ENCODE assay signal across 15 cellular contexts in genomic region chr14:75459791-75460190, GRCh38. TPM values are rescaled to one million over a fixed set of nuclear protein-coding genes. Genes with fewer than 3 reads are reported as not detected.
DNase-seq lines count a peak whose midpoint lies in the region; ATAC-seq and TF ChIP-seq lines count a peak whose summit lies in the region.
"Had no signal": no experiment of that assay in that cellular context is flagged by ENCODE, and none has a peak within 500 bp of the region (broad histone marks: within the 10 kb centered on the region; RNA-seq: fewer than 3 reads in every experiment).

No MANE protein-coding gene starts in this region.

- H3K9ac ChIP-seq in mucosa of rectum (ENCODE audit: low read depth in 1 of 2, low read length in 2 of 2) (peak overlapping the region in 1 of 2 donors; percentile 57), subcutaneous abdominal adipose tissue (ENCODE audit: low read length in 5 of 5) (no peak overlapping the region)
- H3K9ac ChIP-seq: parathyroid adenoma had no signal

- DNase-seq in heart right ventricle: no peak
- no peak for DNase-seq in left ventricle myocardium superior
- no peak for DNase-seq in ascending aorta (ENCODE audit: low spot score in 2 of 2)
- no peak for DNase-seq in NCI-H2107 treated with DMSO at 0.1 percent for 48 hours (lab: John Stamatoyannopoulos, UW; ENCODE audit: unreplicated experiment)
- no peak for DNase-seq in osteocyte (ENCODE audit: extremely low spot score, unreplicated experiment)
- DNase-seq: activated CD4-positive, alpha-beta T cell treated with anti-CD3 and anti-CD28 coated beads for 36 hours; activated T-cell treated with anti-CD3 and anti-CD28 coated beads, Interleukin-2, amount 50 U/mL, for 4 hours; CD8-positive, alpha-beta T cell; naive thymus-derived CD4-positive, alpha-beta T cell; NCI-H1436 treated with DMSO at 0.1 percent for 48 hours; NCI-H510A treated with DMSO at 0.1 percent for 48 hours had no signal

- H3K4me1 ChIP-seq in heart right ventricle (peaks cover 13 to 71% (median 46%) of the 10 kb centered on the region in 9 donors), ascending aorta (peaks cover 2 to 30% of the 10 kb centered on the region in 2 donors), mucosa of rectum (ENCODE audit: control insufficient read depth in 2 of 2, insufficient read depth in 2 of 2, low read length in 2 of 2) (peaks cover 33% of the 10 kb centered on the region in 2 donors), subcutaneous abdominal adipose tissue (ENCODE audit: control insufficient read depth in 5 of 5, insufficient read depth in 5 of 5, low read length in 5 of 5) (peaks cover 9 to 50% (median 39%) of the 10 kb centered on the region in 5 donors)

- peak overlapping the region in 8 of 10 donors; percentile 59 to 80 (median 71) for H3K27ac ChIP-seq in heart right ventricle
- H3K27ac ChIP-seq in ascending aorta: peak overlapping the region; percentile 36 to 38
- peak overlapping the region; percentile 84 to 85 for H3K27ac ChIP-seq in mucosa of rectum (ENCODE audit: low read depth in 2 of 2, low read length in 2 of 2)
- peak overlapping the region; percentile 23 for H3K27ac ChIP-seq in subcutaneous abdominal adipose tissue (ENCODE audit: low read depth, low read length)

- TF ChIP-seq CTCF in heart right ventricle (IDR thresholded peaks at IDR 0.05) (no peak), ascending aorta (IDR thresholded peaks at IDR 0.05) (no peak), osteocyte (IDR thresholded peaks at IDR 0.05) (no peak)

- no peak overlapping the region for H3K4me3 Mint-ChIP-seq in osteocyte (ENCODE audit: unreplicated experiment)
- H3K4me3 Mint-ChIP-seq: activated CD4-positive, alpha-beta T cell treated with anti-CD3 and anti-CD28 coated beads for 36 hours; activated T-cell treated with anti-CD3 and anti-CD28 coated beads, Interleukin-2, amount 50 U/mL, for 4 hours; CD8-positive, alpha-beta T cell; naive thymus-derived CD4-positive, alpha-beta T cell had no signal

- H3K4me1 Mint-ChIP-seq in osteocyte (ENCODE audit: unreplicated experiment): peaks cover 40% of the 10 kb centered on the region
- H3K4me1 Mint-ChIP-seq: activated CD4-positive, alpha-beta T cell treated with anti-CD3 and anti-CD28 coated beads for 36 hours had no signal

- H3K9me3 Mint-ChIP-seq in osteocyte (ENCODE audit: unreplicated experiment): no peaks in the 10 kb centered on the region
- H3K9me3 Mint-ChIP-seq: activated T-cell treated with anti-CD3 and anti-CD28 coated beads, Interleukin-2, amount 50 U/mL, for 4 hours; CD8-positive, alpha-beta T cell; naive thymus-derived CD4-positive, alpha-beta T cell had no signal

- H3K36me3 ChIP-seq in heart right ventricle (peaks cover 0 to 65% (median 12%) of the 10 kb centered on the region in 9 donors), ascending aorta (peaks cover 5 to 16% of the 10 kb centered on the region in 2 donors), mucosa of rectum (ENCODE audit: control insufficient read depth in 2 of 2, insufficient read depth in 2 of 2, low read length in 2 of 2) (peaks cover 26 to 34% of the 10 kb centered on the region in 2 donors), subcutaneous abdominal adipose tissue (ENCODE audit: control insufficient read depth in 5 of 5, insufficient read depth in 5 of 5, low read length in 5 of 5) (peaks cover 4 to 68% (median 45%) of the 10 kb centered on the region in 5 donors)

- 98 to 100% methylated on average over 1 of the region's 1 CpG for whole genome bisulfite sequencing in heart right ventricle, 2 donors

- H3K27ac Mint-ChIP-seq in osteocyte (ENCODE audit: unreplicated experiment): no peak overlapping the region
- H3K27ac Mint-ChIP-seq: activated CD4-positive, alpha-beta T cell treated with anti-CD3 and anti-CD28 coated beads for 36 hours; CD8-positive, alpha-beta T cell had no signal

- no peaks in the 10 kb centered on the region for H3K27me3 Mint-ChIP-seq in osteocyte (ENCODE audit: unreplicated experiment)
- H3K27me3 Mint-ChIP-seq: activated CD4-positive, alpha-beta T cell treated with anti-CD3 and anti-CD28 coated beads for 36 hours; naive thymus-derived CD4-positive, alpha-beta T cell had no signal

- H3K27me3 ChIP-seq in heart right ventricle: no peaks in the 10 kb centered on the region
- H3K27me3 ChIP-seq in ascending aorta: no peaks in the 10 kb centered on the region
- H3K27me3 ChIP-seq in mucosa of rectum (ENCODE audit: control insufficient read depth in 2 of 2, insufficient read depth in 2 of 2, low read length in 2 of 2): no peaks in the 10 kb centered on the region
- H3K27me3 ChIP-seq in subcutaneous abdominal adipose tissue (ENCODE audit: control insufficient read depth in 5 of 5, insufficient read depth in 4 of 5, low read length in 5 of 5): no peaks in the 10 kb centered on the region

- no peak overlapping the region for H3K4me3 ChIP-seq in heart right ventricle
- no peak overlapping the region for H3K4me3 ChIP-seq in ascending aorta
- H3K4me3 ChIP-seq in mucosa of rectum (ENCODE audit: low read length in 2 of 2): no peak overlapping the region
- no peak overlapping the region for H3K4me3 ChIP-seq in subcutaneous abdominal adipose tissue (ENCODE audit: low read depth in 1 of 5, low read length in 5 of 5)

- H3K36me3 Mint-ChIP-seq in osteocyte (ENCODE audit: unreplicated experiment): peaks cover 27% of the 10 kb centered on the region
- H3K36me3 Mint-ChIP-seq: CD8-positive, alpha-beta T cell; naive thymus-derived CD4-positive, alpha-beta T cell had no signal

- H3K9me3 ChIP-seq in heart right ventricle: no peaks in the 10 kb centered on the region
- H3K9me3 ChIP-seq in ascending aorta: no peaks in the 10 kb centered on the region
- no peaks in the 10 kb centered on the region for H3K9me3 ChIP-seq in mucosa of rectum (ENCODE audit: control insufficient read depth in 2 of 2, low read length in 2 of 2)
- no peaks in the 10 kb centered on the region for H3K9me3 ChIP-seq in subcutaneous abdominal adipose tissue (ENCODE audit: control insufficient read depth in 5 of 5, low read length in 5 of 5)

- intact Hi-C loops in heart right ventricle (cut with DNase I) (no loop called here), left ventricle myocardium superior (cut with micrococcal nuclease) (no loop called here), ascending aorta (cut with DNase I) (no loop called here)

- ATAC-seq in heart right ventricle (no peak), left ventricle myocardium superior (no peak), GM18511 (IDR thresholded peaks at IDR 0.05; ENCODE audit: unreplicated experiment) (no peak)
- ATAC-seq: activated CD4-positive, alpha-beta T cell treated with anti-CD3 and anti-CD28 coated beads for 36 hours; activated T-cell treated with anti-CD3 and anti-CD28 coated beads, Interleukin-2, amount 50 U/mL, for 4 hours; CD8-positive, alpha-beta T cell had no signal

RNA-seq across cellular contexts. Expression of gene JDP2, which starts 32.0 kb away (rescaled TPM):
- total RNA-seq in heart right ventricle (10 to 100 TPM; 12.3 to 28.0 (median 17.3) TPM), left ventricle myocardium superior (24.7 TPM), ascending aorta (213 TPM), osteocyte (53.3 and 57.1 TPM in 2 replicates)
- polyA plus RNA-seq in heart right ventricle: 10 to 100 TPM; 15.6 to 44.0 TPM
- total RNA-seq: CD8-positive, alpha-beta T cell had no signal
- polyA plus RNA-seq: naive thymus-derived CD4-positive, alpha-beta T cell had no signal

Comparison
In these comparisons a context has a peak if more than half of its experiments do, and no peak if none do; other contexts are left out.
1. H3K27ac ChIP-seq: peak in every context shown above with its lines; median percentile 84 in mucosa of rectum; 71 in heart right ventricle; 37 in ascending aorta; 23 in subcutaneous abdominal adipose tissue.